ENCODE assay signal across 24 cellular contexts in genomic region chr1:205424881-205425635, GRCh38. TPM values are rescaled to one million over a fixed set of nuclear protein-coding genes. Genes with fewer than 3 reads are reported as not detected.
A peak's percentile ranks its signal among the peaks of the same experiment; 100 is the strongest.
DNase-seq lines count a peak whose midpoint lies in the region; ATAC-seq lines count a peak whose summit lies in the region.
"Had no signal": no experiment of that assay in that cellular context is flagged by ENCODE, and none has a peak within 500 bp of the region (broad histone marks: within the 10 kb centered on the region; RNA-seq: fewer than 3 reads in every experiment).

No MANE protein-coding gene starts in this region.

- in situ Hi-C loops in G401 (cut with HindIII; ENCODE audit: low sequenced_read_pairs) = no loop called here

- DNase-seq in NCI-H2171 treated with DMSO at 0.1 percent for 48 hours (lab: John Stamatoyannopoulos, UW) (peak; percentile 51), NCI-H2171 (lab: John Stamatoyannopoulos, UW) (no peak), G401 (ENCODE audit: low spot score) (peak; percentile 63), NCI-H82 (lab: John Stamatoyannopoulos, UW) (peak; percentile 84), islet precursor cell (peak; percentile 31)
- no peak for DNase-seq in activated CD4-positive, CD25-positive, alpha-beta regulatory T cell treated with anti-CD3 and anti-CD28 coated beads, Interleukin-2, amount 50 U/mL, for 72 hours
- DNase-seq: ACHN; Caco-2; CD4-positive, alpha-beta memory T cell; DMS153; EL; H9; HFFc6; Kasumi-1; MG63; NCI-H1048; NCI-H187; NCI-H2107; NCI-H345; NCI-H526; Peyer's patch; T-cell had no signal

- no peak for ATAC-seq in GM21723 (IDR thresholded peaks at IDR 0.05; ENCODE audit: unreplicated experiment)
- no peak for ATAC-seq in GM21526 (IDR thresholded peaks at IDR 0.05; ENCODE audit: low FRiP score, unreplicated experiment)
- ATAC-seq: T-cell had no signal

RNA-seq across cellular contexts. Expression of gene LEMD1, which starts 3.2 kb away (rescaled TPM):
- 13.2 and 15.0 TPM in 2 replicates for total RNA-seq in G401 (2014; rRNA removed; shearing (Covaris generic))
- total RNA-seq: Caco-2, HFFc6 had no signal

RNA-seq across cellular contexts. Expression of gene BLACAT1, which starts 30.8 kb away (rescaled TPM):
- 1.7 and 1.8 TPM in 2 replicates for total RNA-seq in G401 (2014; rRNA removed; shearing (Covaris generic))
- total RNA-seq: HFFc6 had no signal

Comparison
In these comparisons a context has a peak if more than half of its experiments do, and no peak if none do; other contexts are left out.
1. DNase-seq: peak in NCI-H2171 treated with DMSO at 0.1 percent for 48 hours (single experiment), G401 (single experiment), NCI-H82 (single experiment) and islet precursor cell (single experiment); none in NCI-H2171 (single experiment) and activated CD4-positive, CD25-positive, alpha-beta regulatory T cell treated with anti-CD3 and anti-CD28 coated beads, Interleukin-2, amount 50 U/mL, for 72 hours (single experiment).